ENCODE assay signal across 11 cellular contexts in the genomic region with DNA sequence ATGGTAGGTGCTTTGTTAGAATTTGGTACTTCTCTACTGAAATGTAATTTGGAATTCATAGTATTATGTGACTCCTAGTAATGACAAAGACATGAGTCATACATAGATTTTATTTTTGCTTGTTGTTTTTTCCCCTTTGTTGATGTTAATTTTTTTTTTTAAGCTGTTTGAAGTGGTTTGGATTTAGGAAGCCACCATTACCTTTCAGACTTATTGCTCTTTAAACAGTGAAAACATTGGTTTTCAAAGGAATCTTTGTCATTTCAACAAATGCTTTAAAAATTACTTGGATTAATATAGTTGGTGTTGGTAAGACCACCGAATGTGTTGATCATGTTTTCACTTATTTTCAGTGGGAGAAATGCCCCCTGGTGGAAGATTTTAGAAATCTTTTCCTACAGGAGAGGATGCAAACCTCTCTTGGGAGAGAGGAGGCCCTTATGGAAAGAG.
A peak's percentile ranks its signal among the peaks of the same experiment; 100 is the strongest.
DNase-seq lines count a peak whose midpoint lies in the region; ATAC-seq and TF ChIP-seq lines count a peak whose summit lies in the region.
"Had no signal": no experiment of that assay in that cellular context is flagged by ENCODE, and none has a peak within 500 bp of the region (broad histone marks: within the 10 kb centered on the region; RNA-seq: fewer than 3 reads in every experiment).

No MANE protein-coding gene starts in this region.

- H3K56ac ChIP-seq in IMR-90 (ENCODE audit: extremely low read depth, insufficient read depth, low read length) = no peak overlapping the region

- no peaks in the 10 kb centered on the region for H4K20me1 ChIP-seq in IMR-90 (ENCODE audit: insufficient read depth, low read length)

- no peak overlapping the region for H3K4me2 ChIP-seq in IMR-90 (ENCODE audit: low read depth, low read length)
- H3K4me2 ChIP-seq in mesenchymal stem cell (ENCODE audit: low read length, poor library complexity, severe bottlenecking) = no peak overlapping the region

- CTCF ChIA-PET in IMR-90 (lab: Yijun Ruan, JAX) = interaction anchor here (0.5 to 1.2 kb wide), 5 partner anchors 8 to 362 kb away, joined by 3 to 5 read pairs (median 4); no protein-coding TSS in a partner anchor

- intact Hi-C loops in IMR-90 (cut with micrococcal nuclease) = loop anchor here (10.0 kb wide), 1 partner anchor 231 kb away; no protein-coding TSS in a partner anchor
- intact Hi-C loops in adrenal gland (cut with DNase I) = no loop called here

- H2AK9ac ChIP-seq in IMR-90 (replicated peaks; ENCODE audit: low read depth, low read length, poor library complexity) = no peak overlapping the region

- H3K9me3 ChIP-seq in IMR-90 (ENCODE audit: control insufficient read depth, insufficient read depth, low read length) = peaks cover 5% of the 10 kb centered on the region; the same call in 1 of the 2 replicates
- H3K9me3 ChIP-seq in adrenal gland (replicated peaks in 1 of 3) = peaks cover 0 to 5% (median 0%) of the 10 kb centered on the region in 3 donors
- peaks cover 23% of the 10 kb centered on the region for H3K9me3 ChIP-seq in mesenchymal stem cell (ENCODE audit: control insufficient read depth, low read length)

- no peak overlapping the region for H3K9ac ChIP-seq in IMR-90 (ENCODE audit: low read depth, low read length)
- no peak overlapping the region for H3K9ac ChIP-seq in mesenchymal stem cell (ENCODE audit: low read length)

- H3K36me3 ChIP-seq in IMR-90 (ENCODE audit: control insufficient read depth, insufficient read depth, low read length) = no peaks in the 10 kb centered on the region
- no peaks in the 10 kb centered on the region for H3K36me3 ChIP-seq in adrenal gland (replicated peaks in 1 of 2)
- H3K36me3 ChIP-seq in mesenchymal stem cell (ENCODE audit: control insufficient read depth in 1 of 2, insufficient read depth in 2 of 2, low read depth in 1 of 2, low read length in 2 of 2) = no peaks in the 10 kb centered on the region

- no TSS peak for BruUV-seq in IMR-90 (replicated peaks; lab: Mats Ljungman, UMichigan)

- H2BK20ac ChIP-seq in IMR-90 (ENCODE audit: low read depth, low read length) = no peak overlapping the region

- H2BK5ac ChIP-seq in IMR-90 (ENCODE audit: low read depth, low read length, poor library complexity, severe bottlenecking) (peak overlapping the region; percentile 32), mesenchymal stem cell (ENCODE audit: low read depth, low read length, poor library complexity, severe bottlenecking) (no peak overlapping the region)

- TF ChIP-seq POLR2A in IMR-90 (IDR thresholded peaks at IDR 0.05; ENCODE audit: low read depth, low read length) (no peak), adrenal gland (IDR thresholded peaks at IDR 0.05) (no peak)

- H3K27me3 ChIP-seq in IMR-90 (ENCODE audit: control insufficient read depth, insufficient read depth, low read length) = no peaks in the 10 kb centered on the region
- H3K27me3 ChIP-seq in adrenal gland = no peaks in the 10 kb centered on the region
- H3K27me3 ChIP-seq in mesenchymal stem cell (ENCODE audit: control insufficient read depth in 1 of 2, insufficient read depth in 1 of 2, low read length in 2 of 2) = no peaks in the 10 kb centered on the region

- dilution Hi-C loops in IMR-90 (cut with HindIII; ENCODE audit: low sequenced_read_pairs, unreplicated experiment) = no loop called here

- H3K9me1 ChIP-seq in IMR-90 (ENCODE audit: insufficient read depth, low read length) = peaks cover 18% of the 10 kb centered on the region

- H3K4ac ChIP-seq in IMR-90 (ENCODE audit: low read depth, low read length) (no peak overlapping the region), mesenchymal stem cell (ENCODE audit: low read depth in 1 of 2, low read length in 2 of 2) (no peak overlapping the region)

- peak; percentile 27 for DNase-seq in D341Med (ENCODE audit: low spot score)
- peak; percentile 53 for DNase-seq in IMR-90
- DNase-seq in adrenal gland = no peak
- peak; percentile 19 for DNase-seq in mesenchymal stem cell
- DNase-seq in NCI-H1930 (lab: John Stamatoyannopoulos, UW) = no peak
- no peak for DNase-seq in activated CD4-positive, alpha-beta T cell treated with anti-CD3 and anti-CD28 coated beads, Interleukin-2, amount 50 U/mL, for 1 hour
- no peak for DNase-seq in SK-N-DZ (ENCODE audit: low spot score)
- DNase-seq: cerebellar nuclear complex; NCI-H1436; stimulated activated CD4-positive, alpha-beta T cell treated with anti-CD3 and anti-CD28 coated beads, Interleukin-1b, Interleukin-23, amount 100 ng/mL, for 48 hours had no signal

- no peak overlapping the region for H3K4me3 ChIP-seq in IMR-90 (ENCODE audit: insufficient read depth, low read depth, low read length)
- H3K4me3 ChIP-seq in adrenal gland = no peak overlapping the region
- H3K4me3 ChIP-seq in mesenchymal stem cell (ENCODE audit: insufficient read depth in 1 of 2, low read depth in 1 of 2, low read length in 2 of 2) = no peak overlapping the region
- H3K4me3 ChIP-seq: lung had no signal

- TF ChIP-seq CTCF in IMR-90 (conservative IDR thresholded peaks at IDR 0.05; ENCODE audit: low read depth, low read length) (peak; percentile 36), adrenal gland (IDR thresholded peaks at IDR 0.05) (peak in 4 of 6 experiments; percentile 22 to 52 (median 30))

- H2BK12ac ChIP-seq in mesenchymal stem cell (ENCODE audit: low read length in 2 of 2) = no peak overlapping the region

- no peak overlapping the region for H2BK120ac ChIP-seq in IMR-90 (ENCODE audit: low read depth, low read length)
- H2BK120ac ChIP-seq in mesenchymal stem cell (ENCODE audit: low read depth, low read length) = no peak overlapping the region

- WGBS in IMR-90 (ENCODE audit: extremely low coverage in 2 of 2, insufficient read length in 1 of 2), 2 experiments = no CpG with 5 or more reads among the region's 1 CpG
- 38 to 76% (median 60%) methylated on average over 1 of the region's 1 CpG for WGBS in adrenal gland, 4 donors
- 41% methylated on average over 1 of the region's 1 CpG for WGBS in mesenchymal stem cell

- H3K23ac ChIP-seq in IMR-90 (ENCODE audit: low read depth, low read length) (no peak overlapping the region), mesenchymal stem cell (ENCODE audit: low read length in 2 of 2) (no peak overlapping the region)

- H3K18ac ChIP-seq in IMR-90 (ENCODE audit: low read depth, low read length) = no peak overlapping the region
- H3K18ac ChIP-seq in mesenchymal stem cell (ENCODE audit: low read depth in 1 of 2, low read length in 2 of 2) = no peak overlapping the region

- in situ Hi-C loops in IMR-90 (cut with MboI; ENCODE audit: low sequenced_read_pairs) = no loop called here

- no peak overlapping the region for H4K5ac ChIP-seq in IMR-90 (ENCODE audit: low read depth, low read length)

- H3K14ac ChIP-seq in IMR-90 (replicated peaks; ENCODE audit: low read depth, low read length) (no peak overlapping the region), mesenchymal stem cell (ENCODE audit: low read length in 2 of 2) (no peak overlapping the region)

- H3K79me1 ChIP-seq in IMR-90 (ENCODE audit: low read depth in 1 of 2, low read length in 2 of 2) (0 out of 4 replicates have a peak, but pooled peaks cover 0 to 6% of the 10 kb centered on the region in 2 experiments), mesenchymal stem cell (replicated peaks; ENCODE audit: low read length, poor library complexity, severe bottlenecking) (no peaks in the 10 kb centered on the region)

- H4K8ac ChIP-seq in IMR-90 (ENCODE audit: low read depth in 2 of 2, low read length in 2 of 2) (no peak overlapping the region), mesenchymal stem cell (ENCODE audit: low read length) (no peak overlapping the region)

- H2AK5ac ChIP-seq in IMR-90 (ENCODE audit: low read depth, low read length) = no peak overlapping the region
- no peak overlapping the region for H2AK5ac ChIP-seq in mesenchymal stem cell (ENCODE audit: low read length, severe bottlenecking)

- TF ChIP-seq RAD21 in IMR-90 (IDR thresholded peaks at IDR 0.05; ENCODE audit: low read length) = 0 out of 2 replicates have a peak, but pooled peaks have one; percentile 6

- H3K4me1 ChIP-seq in IMR-90 (ENCODE audit: control insufficient read depth, insufficient read depth, low read length) (peaks cover 15% of the 10 kb centered on the region), adrenal gland (replicated peaks in 1 of 2) (peaks cover 5 to 6% of the 10 kb centered on the region in 2 donors), mesenchymal stem cell (ENCODE audit: control insufficient read depth, insufficient read depth, low read depth, low read length) (peaks cover 5% of the 10 kb centered on the region)

- H3K27ac ChIP-seq in IMR-90 (ENCODE audit: insufficient read depth, low read length) (no peak overlapping the region), adrenal gland (no peak overlapping the region), mesenchymal stem cell (ENCODE audit: low read length, poor library complexity, severe bottlenecking) (no peak overlapping the region)

- POLR2A ChIA-PET in IMR-90 (lab: Charles Lee; ENCODE audit: unreplicated experiment) = interaction anchor here (0.6 kb wide), 1 partner anchor 185 kb away, joined by 3 read pairs; no protein-coding TSS in a partner anchor

- H4K91ac ChIP-seq in IMR-90 (ENCODE audit: insufficient read depth, low read depth, low read length) = no peak overlapping the region
- no peak overlapping the region for H4K91ac ChIP-seq in mesenchymal stem cell (ENCODE audit: low read length)

- ATAC-seq in IMR-90 (ENCODE audit: low read depth) = no peak

- H2BK15ac ChIP-seq in IMR-90 (ENCODE audit: low read depth, low read length) (no peak overlapping the region), mesenchymal stem cell (ENCODE audit: low read depth, poor library complexity, severe bottlenecking) (no peak overlapping the region)

- H2AFZ ChIP-seq in IMR-90 (replicated peaks; ENCODE audit: low read length, poor library complexity) (no peak overlapping the region), mesenchymal stem cell (ENCODE audit: low read depth, low read length) (no peak overlapping the region)

TF ChIP-seq in IMR-90, 13 proteins besides CTCF, POLR2A, EP300 and RAD21:
- TF ChIP-seq BHLHE40 (IDR thresholded peaks at IDR 0.05; ENCODE audit: low read depth, low read length) (peak; percentile 28; the same call in 1 of the 2 replicates), CEBPB (IDR thresholded peaks at IDR 0.05; ENCODE audit: low read depth, low read length) (no peak), FOS (IDR thresholded peaks at IDR 0.05; ENCODE audit: low read depth, low read length) (peak; percentile 62; the same call in 1 of the 2 replicates)
TF ChIP-seq in IMR-90: peak in this region for 2.

Comparison
In these comparisons a context has a peak if more than half of its experiments do, and no peak if none do; other contexts are left out.
1. DNase-seq: peak in D341Med (single experiment), IMR-90 (single experiment) and mesenchymal stem cell (single experiment); none in adrenal gland (0 of 7), NCI-H1930 (0 of 2), activated CD4-positive, alpha-beta T cell treated with anti-CD3 and anti-CD28 coated beads, Interleukin-2, amount 50 U/mL, for 1 hour (single experiment) and SK-N-DZ (single experiment).